Comparison of ENCODE assay signal across 1 cellular context in genomic region chr15:45378913-45379262, GRCh38.
A peak's percentile ranks its signal among the peaks of the same experiment; 100 is the strongest.
TF ChIP-seq lines count a peak whose summit lies in the region.

No MANE protein-coding gene starts in this region.

TF ChIP-seq in GM12878, 131 proteins besides CTCF, POLR2A, EP300 and RAD21 (continued from another document):
- TF ChIP-seq, protein P1, sequence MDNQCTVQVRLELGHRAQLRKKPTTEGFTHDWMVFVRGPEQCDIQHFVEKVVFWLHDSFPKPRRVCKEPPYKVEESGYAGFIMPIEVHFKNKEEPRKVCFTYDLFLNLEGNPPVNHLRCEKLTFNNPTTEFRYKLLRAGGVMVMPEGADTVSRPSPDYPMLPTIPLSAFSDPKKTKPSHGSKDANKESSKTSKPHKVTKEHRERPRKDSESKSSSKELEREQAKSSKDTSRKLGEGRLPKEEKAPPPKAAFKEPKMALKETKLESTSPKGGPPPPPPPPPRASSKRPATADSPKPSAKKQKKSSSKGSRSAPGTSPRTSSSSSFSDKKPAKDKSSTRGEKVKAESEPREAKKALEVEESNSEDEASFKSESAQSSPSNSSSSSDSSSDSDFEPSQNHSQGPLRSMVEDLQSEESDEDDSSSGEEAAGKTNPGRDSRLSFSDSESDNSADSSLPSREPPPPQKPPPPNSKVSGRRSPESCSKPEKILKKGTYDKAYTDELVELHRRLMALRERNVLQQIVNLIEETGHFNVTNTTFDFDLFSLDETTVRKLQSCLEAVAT (IDR thresholded peaks at IDR 0.05), result 0 out of 2 replicates have a peak, but pooled peaks have one; percentile 19
